In genomic region chr13:59447031-59447430, GRCh38 we compare ENCODE assay signal across 2 cellular contexts.
TF ChIP-seq lines count a peak whose summit lies in the region.

No MANE protein-coding gene starts in this region.

TF ChIP-seq in SK-N-SH, 30 proteins besides CTCF, POLR2A, EP300 and RAD21 (continues in another document):
- TF ChIP-seq NFIC (IDR thresholded peaks at IDR 0.05; ENCODE audit: borderline replicate concordance) (peak; percentile 71), GATA2 (CRISPR knock-in tag; IDR thresholded peaks at IDR 0.05) (peak; percentile 96), TEAD4 (IDR thresholded peaks at IDR 0.05; ENCODE audit: borderline replicate concordance, insufficient read depth) (peak; percentile 97), TCF12 (IDR thresholded peaks at IDR 0.05) (peak; percentile 91), ELF1 (IDR thresholded peaks at IDR 0.05) (0 out of 2 replicates have a peak, but pooled peaks have one; percentile 37), RCOR1 (IDR thresholded peaks at IDR 0.05; ENCODE audit: low read length) (peak; percentile 72), FOXM1 (IDR thresholded peaks at IDR 0.05; ENCODE audit: low read depth) (peak; percentile 94), TAF1 (IDR thresholded peaks at IDR 0.05; ENCODE audit: borderline replicate concordance, low read depth, low read length) (0 out of 2 replicates have a peak, but pooled peaks have one; percentile 16), MEF2A (IDR thresholded peaks at IDR 0.05; ENCODE audit: borderline replicate concordance, low read depth) (peak; percentile 53; the same call in 1 of the 2 replicates), REST (IDR thresholded peaks at IDR 0.05; ENCODE audit: low read depth, low read length) (no peak), MAX (IDR thresholded peaks at IDR 0.05; ENCODE audit: low read depth) (no peak), PBX3 (IDR thresholded peaks at IDR 0.05) (peak; percentile 85), NRF1 (IDR thresholded peaks at IDR 0.05; ENCODE audit: low read depth, low read length) (no peak), CHD2 (IDR thresholded peaks at IDR 0.05; ENCODE audit: low read length, partially characterized antibody) (peak; percentile 76), POLR2AphosphoS5 (IDR thresholded peaks at IDR 0.05; ENCODE audit: low read depth, low read length) (peak; percentile 77; the same call in 1 of the 2 replicates), RFX5 (IDR thresholded peaks at IDR 0.05; ENCODE audit: low read length) (no peak), IRF3 (IDR thresholded peaks at IDR 0.05; ENCODE audit: low read depth, low read length) (no peak), MXI1 (IDR thresholded peaks at IDR 0.05; ENCODE audit: low read depth, low read length) (no peak), YY1 (IDR thresholded peaks at IDR 0.05; ENCODE audit: low read depth) (no peak), SIN3A (IDR thresholded peaks at IDR 0.05; ENCODE audit: borderline replicate concordance, low read depth, low read length) (no peak), EZH2phosphoT487 (IDR thresholded peaks at IDR 0.05; ENCODE audit: borderline replicate concordance, low read depth) (no peak), FOSL2 (IDR thresholded peaks at IDR 0.05; ENCODE audit: borderline replicate concordance, low read depth) (peak; percentile 70; the same call in 1 of the 2 replicates), SMC3 (IDR thresholded peaks at IDR 0.05; ENCODE audit: low read depth, low read length) (no peak), RXRA (IDR thresholded peaks at IDR 0.05; ENCODE audit: borderline replicate concordance, low read depth) (peak; percentile 63; the same call in 1 of the 2 replicates), JUND (IDR thresholded peaks at IDR 0.05) (peak; percentile 89), GABPA (IDR thresholded peaks at IDR 0.05; ENCODE audit: low read depth) (no peak), USF2 (IDR thresholded peaks at IDR 0.05; ENCODE audit: borderline replicate concordance, low read depth, low read length) (no peak)

TF ChIP-seq in HepG2, 621 proteins besides CTCF, POLR2A, EP300 and RAD21:
- TF ChIP-seq MAZ (IDR thresholded peaks at IDR 0.05; ENCODE audit: borderline replicate concordance, low read depth, low read length) = no peak
- no peak for TF ChIP-seq MAZ (CRISPR knock-in tag; IDR thresholded peaks at IDR 0.05; ENCODE audit: low read depth)
